8 cellular contexts compared by ENCODE assay signal in the genomic region with DNA sequence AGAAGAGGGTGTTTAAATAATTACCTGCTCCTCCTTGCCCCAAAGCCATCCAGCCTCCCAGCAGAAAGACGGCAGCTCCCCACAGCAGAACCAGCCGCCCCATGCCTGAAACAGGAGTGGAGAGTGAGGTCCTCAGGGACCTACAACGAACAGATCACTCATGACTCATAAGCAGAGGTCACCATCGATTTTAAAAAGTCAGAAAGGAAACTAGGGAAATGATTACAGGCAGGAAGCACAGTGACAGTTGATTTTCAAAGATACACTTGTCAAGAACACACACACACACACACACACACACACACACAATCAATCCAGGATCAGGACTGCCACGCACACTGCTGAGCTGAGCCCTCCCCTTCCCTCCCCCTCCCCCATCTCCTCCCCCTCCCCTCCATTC. TPM values are rescaled to one million over a fixed set of nuclear protein-coding genes. Genes with fewer than 3 reads are reported as not detected.
DNase-seq lines count a peak whose midpoint lies in the region; ATAC-seq and TF ChIP-seq lines count a peak whose summit lies in the region.

A gene with protein sequence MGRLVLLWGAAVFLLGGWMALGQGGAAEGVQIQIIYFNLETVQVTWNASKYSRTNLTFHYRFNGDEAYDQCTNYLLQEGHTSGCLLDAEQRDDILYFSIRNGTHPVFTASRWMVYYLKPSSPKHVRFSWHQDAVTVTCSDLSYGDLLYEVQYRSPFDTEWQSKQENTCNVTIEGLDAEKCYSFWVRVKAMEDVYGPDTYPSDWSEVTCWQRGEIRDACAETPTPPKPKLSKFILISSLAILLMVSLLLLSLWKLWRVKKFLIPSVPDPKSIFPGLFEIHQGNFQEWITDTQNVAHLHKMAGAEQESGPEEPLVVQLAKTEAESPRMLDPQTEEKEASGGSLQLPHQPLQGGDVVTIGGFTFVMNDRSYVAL (minus strand): TSS at position 118 of the 400 bp plus-strand sequence. CDS start 15 bp downstream, at position 103.

- peaks cover 49 to 83% (median 77%) of the 10 kb centered on the region in 10 experiments for H3K4me1 ChIP-seq in BLaER1 treated with 17β-estradiol and CSF1 and Interleukin-3, amounts not matched to agents 10 nM and 100 nM
- no peaks in the 10 kb centered on the region for H3K4me1 ChIP-seq in psoas muscle

- peaks cover 6% of the 10 kb centered on the region in 2 donors for H3K9me3 Mint-ChIP-seq in activated naive CD4-positive, alpha-beta T cell treated with anti-CD3 and anti-CD28 coated beads, Interleukin-2, amount 50 U/mL, for 72 hours

- H3K36me3 Mint-ChIP-seq in activated naive CD4-positive, alpha-beta T cell treated with anti-CD3 and anti-CD28 coated beads, Interleukin-2, amount 50 U/mL, for 72 hours: no peaks in the 10 kb centered on the region

- peak within 1 kb of the TSS; percentile 15 to 58 for H3K27ac Mint-ChIP-seq in activated naive CD4-positive, alpha-beta T cell treated with anti-CD3 and anti-CD28 coated beads, Interleukin-2, amount 50 U/mL, for 72 hours

- no peak for TF ChIP-seq CTCF in psoas muscle (IDR thresholded peaks at IDR 0.05)

- in situ Hi-C loops in G401 (cut with HindIII; ENCODE audit: low sequenced_read_pairs): no loop called here

- peaks cover 0 to 19% (median 0%) of the 10 kb centered on the region in 11 experiments; a peak in 3 of 22 replicates for H3K27me3 ChIP-seq in BLaER1 treated with 17β-estradiol and CSF1 and Interleukin-3, amounts not matched to agents 10 nM and 100 nM
- H3K27me3 ChIP-seq in psoas muscle (ENCODE audit: insufficient read depth in 3 of 3, low read length in 2 of 3): no peaks in the 10 kb centered on the region

- H3K9ac ChIP-seq in BLaER1 treated with 17β-estradiol and CSF1 and Interleukin-3, amounts not matched to agents 10 nM and 100 nM: peak within 1 kb of the TSS; percentile 14 to 66 (median 49); a peak in 15 of 22 replicates

- peak within 1 kb of the TSS; percentile 61 to 79 (median 71) for H3K4me2 ChIP-seq in BLaER1 treated with 17β-estradiol and CSF1 and Interleukin-3, amounts not matched to agents 10 nM and 100 nM

- intact Hi-C loops in psoas muscle (cut with DNase I): no loop called here

- H3K9me3 ChIP-seq in BLaER1 treated with 17β-estradiol and CSF1 and Interleukin-3, amounts not matched to agents 10 nM and 100 nM (replicated peaks in 1 of 11): peaks cover 0 to 13% (median 0%) of the 10 kb centered on the region in 11 experiments; a peak in 2 of 22 replicates
- H3K9me3 ChIP-seq in psoas muscle: no peaks in the 10 kb centered on the region

- ATAC-seq in GM19452 (IDR thresholded peaks at IDR 0.05; ENCODE audit: unreplicated experiment): peak; percentile 84
- peak; percentile 75 to 81 for ATAC-seq in activated naive CD4-positive, alpha-beta T cell treated with anti-CD3 and anti-CD28 coated beads, Interleukin-2, amount 50 U/mL, for 72 hours
- no peak for ATAC-seq in HG02763 (IDR thresholded peaks at IDR 0.05; ENCODE audit: unreplicated experiment)
- ATAC-seq in psoas muscle: no peak

- DNase-seq in Jurkat, Clone E6-1 (ENCODE audit: low read depth, low spot score): peak; percentile 37
- peak; percentile 31 to 55 for DNase-seq in activated naive CD4-positive, alpha-beta T cell treated with anti-CD3 and anti-CD28 coated beads, Interleukin-2, amount 50 U/mL, for 72 hours (ENCODE audit: low spot score in 2 of 2)
- no peak for DNase-seq in G401 (ENCODE audit: low spot score)
- DNase-seq in psoas muscle: no peak
- DNase-seq in stimulated activated CD4-positive, alpha-beta T cell treated with anti-CD3 and anti-CD28 coated beads, Interleukin-12 subunit alpha, Interleukin-12 subunit beta, amount 100 ng/mL, for 4 hours: no peak

- H3K27ac ChIP-seq in BLaER1 treated with 17β-estradiol and CSF1 and Interleukin-3, amounts not matched to agents 10 nM and 100 nM: peak within 1 kb of the TSS in 10 of 11 experiments; percentile 34 to 79 (median 70); a peak in 19 of 22 replicates
- no peak within 1 kb of the TSS for H3K27ac ChIP-seq in psoas muscle

- WGBS in psoas muscle, 3 donors: 13 to 19% (median 15%) methylated on average over 5 of the region's 5 CpGs

- H4K20me1 ChIP-seq in BLaER1 treated with 17β-estradiol and CSF1 and Interleukin-3, amounts not matched to agents 10 nM and 100 nM: no peaks in the 10 kb centered on the region

- peak within 1 kb of the TSS in 6 of 10 experiments; percentile 13 to 49 (median 34); a peak in 6 of 20 replicates for H3K4me3 ChIP-seq in BLaER1 treated with 17β-estradiol and CSF1 and Interleukin-3, amounts not matched to agents 10 nM and 100 nM
- no peak within 1 kb of the TSS for H3K4me3 ChIP-seq in Jurkat, Clone E6-1 (ENCODE audit: low read length)
- no peak within 1 kb of the TSS for H3K4me3 ChIP-seq in psoas muscle

- no peaks in the 10 kb centered on the region for H3K36me3 ChIP-seq in BLaER1 treated with 17β-estradiol and CSF1 and Interleukin-3, amounts not matched to agents 10 nM and 100 nM
- no peaks in the 10 kb centered on the region for H3K36me3 ChIP-seq in psoas muscle (ENCODE audit: insufficient read depth in 1 of 2, low read depth in 1 of 2)

RNA-seq across cellular contexts. Expression of the gene that starts here (rescaled TPM):
- not detected for polyA plus RNA-seq in Jurkat, Clone E6-1 (2012; ENCODE audit: insufficient read depth, insufficient read length)
- 1 to 10 TPM; 1.3 to 1.6 TPM for total RNA-seq in activated naive CD4-positive, alpha-beta T cell treated with anti-CD3 and anti-CD28 coated beads, Interleukin-2, amount 50 U/mL, for 72 hours
- not detected in 2 replicates for total RNA-seq in G401 (2014; rRNA removed; shearing (Covaris generic))
- total RNA-seq in psoas muscle: under 1 TPM in 1 of 4 donors, not detected in 3; 0.15 TPM
- polyA plus RNA-seq in psoas muscle: under 1 TPM in 1 of 3 donors, not detected in 2; 0.13 TPM

Comparison
In these comparisons a context has a peak if more than half of its experiments do, and no peak if none do; other contexts are left out.
1. H3K4me3 ChIP-seq: peak in BLaER1 treated with 17β-estradiol and CSF1 and Interleukin-3, amounts not matched to agents 10 nM and 100 nM (6 of 10); none in Jurkat, Clone E6-1 (single experiment) and psoas muscle (single experiment).
2. ATAC-seq: peak in GM19452 (single experiment) and activated naive CD4-positive, alpha-beta T cell treated with anti-CD3 and anti-CD28 coated beads, Interleukin-2, amount 50 U/mL, for 72 hours (2 of 2); none in HG02763 (single experiment) and psoas muscle (0 of 4).
3. DNase-seq: peak in Jurkat, Clone E6-1 (single experiment) and activated naive CD4-positive, alpha-beta T cell treated with anti-CD3 and anti-CD28 coated beads, Interleukin-2, amount 50 U/mL, for 72 hours (2 of 2); none in G401 (single experiment), psoas muscle (0 of 2) and stimulated activated CD4-positive, alpha-beta T cell treated with anti-CD3 and anti-CD28 coated beads, Interleukin-12 subunit alpha, Interleukin-12 subunit beta, amount 100 ng/mL, for 4 hours (single experiment).